13 cellular contexts compared by ENCODE assay signal in genomic region chr19:16779539-16780163, GRCh38. TPM values are rescaled to one million over a fixed set of nuclear protein-coding genes. Genes with fewer than 3 reads are reported as not detected.
A peak's percentile ranks its signal among the peaks of the same experiment; 100 is the strongest.
DNase-seq lines count a peak whose midpoint lies in the region; ATAC-seq, FAIRE-seq and TF ChIP-seq lines count a peak whose summit lies in the region.
"Had no signal": no experiment of that assay in that cellular context is flagged by ENCODE, and none has a peak within 500 bp of the region (broad histone marks: within the 10 kb centered on the region; RNA-seq: fewer than 3 reads in every experiment).

No MANE protein-coding gene starts in this region.

- H3K4me3 ChIP-seq in HepG2 (replicated peaks in 1 of 3; ENCODE audit: insufficient read depth in 1 of 3, low read depth in 2 of 3, low read length in 3 of 3): no peak overlapping the region
- no peak overlapping the region for H3K4me3 ChIP-seq in right lobe of liver
- no peak overlapping the region for H3K4me3 ChIP-seq in cardiac fibroblast (replicated peaks in 1 of 2; ENCODE audit: low read depth in 2 of 2, low read length in 2 of 2)

- in situ Hi-C loops in HepG2 (cut with HindIII; ENCODE audit: extremely low pct_ligation_motif_present, low pct_unique_long_range_greater_than_20kb): loop anchor here (10.0 kb wide), 2 partner anchors 125 to 275 kb away; no protein-coding TSS in a partner anchor

- DNase-seq in HepG2 (ENCODE audit: low spot score) (no peak), right lobe of liver (no peak), cardiac fibroblast (ENCODE audit: low read depth in 2 of 2) (peak; percentile 27 to 46), glomerular visceral epithelial cell (ENCODE audit: extremely low spot score) (peak; percentile 10), epidermal melanocyte (ENCODE audit: insufficient read length, low spot score) (no peak), medulla oblongata (ENCODE audit: extremely low spot score) (no peak)
- DNase-seq: NCI-H187, NCI-H526 treated with DMSO at 0.1 percent for 48 hours had no signal

- H3K9me3 ChIP-seq in HepG2 (ENCODE audit: low read length) (no peaks in the 10 kb centered on the region), right lobe of liver (no peaks in the 10 kb centered on the region)

- TF ChIP-seq RAD21 in HepG2 (CRISPR knock-in tag; IDR thresholded peaks at IDR 0.05): no peak

- no peak overlapping the region for H3K27ac ChIP-seq in HepG2 (ENCODE audit: extremely low read length, insufficient read depth, low read length)
- H3K27ac ChIP-seq in right lobe of liver: no peak overlapping the region
- H3K27ac ChIP-seq: 22Rv1, HL-60 had no signal

- H3K36me3 ChIP-seq in HepG2 (replicated peaks in 1 of 2; ENCODE audit: control insufficient read depth in 1 of 2, insufficient read depth in 2 of 2, low read length in 2 of 2): no peaks in the 10 kb centered on the region
- H3K36me3 ChIP-seq in right lobe of liver: no peaks in the 10 kb centered on the region

- WGBS in HepG2 (ENCODE audit: low lambda C conversion rate): 0% methylated on average over 3 of the region's 3 CpGs
- 19% methylated on average over 2 of the region's 3 CpGs for WGBS in right lobe of liver (ENCODE audit: insufficient coverage, low coverage, low lambda C conversion rate, missing lambda C conversion rate)

- POLR2A ChIA-PET in HepG2 (lab: Yijun Ruan, JAX): interaction anchor here (0.6 kb wide), 1 partner anchor 53 kb away, joined by 3 read pairs; no protein-coding TSS in a partner anchor

- TF ChIP-seq EP300 in HepG2 (IDR thresholded peaks at IDR 0.05; ENCODE audit: low read depth in 2 of 2, low read length in 2 of 2) (no peak), HepG2 (CRISPR knock-in tag; IDR thresholded peaks at IDR 0.05; ENCODE audit: borderline replicate concordance) (no peak)

- no peak overlapping the region for H3K9ac ChIP-seq in HepG2 (ENCODE audit: insufficient read depth, low read depth, low read length)

- H3K4me2 ChIP-seq in HepG2 (ENCODE audit: low read depth, low read length): no peak overlapping the region

- no peaks in the 10 kb centered on the region for H3K79me2 ChIP-seq in HepG2 (ENCODE audit: insufficient read depth, low read length)

- no peaks in the 10 kb centered on the region for H4K20me1 ChIP-seq in HepG2 (ENCODE audit: insufficient read depth, low read length)

- intact Hi-C loops in HepG2 (cut with micrococcal nuclease; ENCODE audit: unreplicated experiment) (loop anchor here (2.0 kb wide), 1 partner anchor 119 kb away; no protein-coding TSS in a partner anchor), right lobe of liver (cut with DNase I) (loop anchor here (5.0 to 10.0 kb wide), 2 partner anchors 273 to 275 kb away; no protein-coding TSS in a partner anchor)

- no peak overlapping the region for H2AFZ ChIP-seq in HepG2 (ENCODE audit: low read length)

- TF ChIP-seq CTCF in HepG2 (CRISPR knock-in tag; IDR thresholded peaks at IDR 0.05) (no peak), right lobe of liver (IDR thresholded peaks at IDR 0.05) (no peak), cardiac fibroblast (IDR thresholded peaks at IDR 0.05; ENCODE audit: low read depth, low read length) (no peak)

- TF ChIP-seq POLR2A in HepG2 (IDR thresholded peaks at IDR 0.05; ENCODE audit: insufficient read depth in 1 of 2, low read depth in 2 of 2, low read length in 2 of 2) (no peak), right lobe of liver (IDR thresholded peaks at IDR 0.05) (no peak)

- H3K4me1 ChIP-seq in HepG2 (ENCODE audit: insufficient read depth, low read length): no peaks in the 10 kb centered on the region
- no peaks in the 10 kb centered on the region for H3K4me1 ChIP-seq in right lobe of liver

- no peak for FAIRE-seq in HepG2 (lab: Jason Lieb, UNC)
- FAIRE-seq: G401.6 had no signal

- ATAC-seq in HepG2 (no peak), right lobe of liver (no peak), GM21381 (IDR thresholded peaks at IDR 0.05; ENCODE audit: unreplicated experiment) (no peak), HG02870 (IDR thresholded peaks at IDR 0.05; ENCODE audit: unreplicated experiment) (no peak)

- no TSS peak for BruUV-seq in HepG2 (replicated peaks; lab: Mats Ljungman, UMichigan)

- H3K27me3 ChIP-seq in HepG2 (ENCODE audit: control insufficient read depth in 1 of 2, insufficient read depth in 2 of 2, low read length in 2 of 2) (no peaks in the 10 kb centered on the region; a peak in 1 of 5 replicates), right lobe of liver (no peaks in the 10 kb centered on the region)

- CTCF ChIA-PET in HepG2 (lab: Yijun Ruan, JAX; ENCODE audit: low intra/inter-chr PET ratio, low total read pairs): interaction anchor here (1.1 to 1.8 kb wide), 2 partner anchors 120 to 272 kb away, joined by 3 to 8 read pairs; no protein-coding TSS in a partner anchor

TF ChIP-seq in HepG2, 621 proteins besides CTCF, POLR2A, EP300 and RAD21:
- TF ChIP-seq ZNF766 (CRISPR knock-in tag; IDR thresholded peaks at IDR 0.05; ENCODE audit: borderline replicate concordance) (no peak), SRSF4 (IDR thresholded peaks at IDR 0.05; ENCODE audit: low read depth, low read length, poor library complexity, severe bottlenecking) (no peak), ZNF121 (CRISPR knock-in tag; IDR thresholded peaks at IDR 0.05) (peak; percentile 46)

RNA-seq across cellular contexts. Expression of gene SIN3B, which starts 49.5 kb away (rescaled TPM):
- total RNA-seq in HepG2 (2016; rRNA removed; fragmentation: Illumina TruSeq; extraction: Trizol) (7.9 and 12.9 TPM in 2 replicates), right lobe of liver (10 to 100 TPM; 10.6 to 20.9 (median 13.6) TPM)
- 7.1 and 7.5 TPM in 2 replicates for total RNA-seq in HepG2 (2016; cell fraction: cytosol; rRNA removed; fragmentation: Illumina TruSeq; extraction: Trizol; ENCODE audit: low read depth)
- total RNA-seq in HepG2 (2016; cell fraction: insoluble cytoplasmic fraction; rRNA removed; fragmentation: Illumina TruSeq; extraction: Trizol): 6.8 and 11.8 TPM in 2 replicates
- total RNA-seq in HepG2 (2016; cell fraction: membrane; rRNA removed; fragmentation: Illumina TruSeq; extraction: Trizol): 4.9 and 5.8 TPM in 2 replicates
- 19.4 and 21.7 TPM in 2 replicates for total RNA-seq in HepG2 (2016; cell fraction: nucleus; rRNA removed; fragmentation: Illumina TruSeq; extraction: Trizol)
- polyA plus RNA-seq in HepG2 (2011; rRNA removed): 25.7 and 35.8 TPM in 2 replicates
- 6.9 and 8.5 TPM in 2 replicates for polyA plus RNA-seq in HepG2 (2011; cell fraction: cytosol; rRNA removed)
- polyA plus RNA-seq in HepG2 (2011; cell fraction: nucleus; rRNA removed): 269 and 298 TPM in 2 replicates
- polyA plus RNA-seq in HepG2 (2012): 26.2 and 29.5 TPM in 2 replicates
- polyA plus RNA-seq in HepG2 (2016; cell fraction: cytosol; fragmentation: Illumina TruSeq; extraction: Trizol; ENCODE audit: low read depth): 1.0 and 1.1 TPM in 2 replicates
- 9.3 and 9.9 TPM in 2 replicates for polyA plus RNA-seq in HepG2 (2016; cell fraction: insoluble cytoplasmic fraction; fragmentation: Illumina TruSeq; extraction: Trizol; ENCODE audit: low read depth)
- 2.2 and 2.3 TPM in 2 replicates for polyA plus RNA-seq in HepG2 (2016; cell fraction: membrane; fragmentation: Illumina TruSeq; extraction: Trizol; ENCODE audit: low read depth)
- polyA plus RNA-seq in HepG2 (2016; cell fraction: nucleus; fragmentation: Illumina TruSeq; extraction: Trizol; ENCODE audit: insufficient read depth, low read depth): 71.8 and 84.2 TPM in 2 replicates
- 17.6 and 36.5 TPM in 2 replicates for polyA minus RNA-seq in HepG2 (2011; rRNA and poly(A)+ RNA removed; ENCODE audit: low replicate concordance)
- 7.9 and 9.8 TPM in 2 replicates for polyA minus RNA-seq in HepG2 (2011; cell fraction: cytosol; rRNA and poly(A)+ RNA removed)
- polyA minus RNA-seq in HepG2 (2011; cell fraction: nucleus; rRNA and poly(A)+ RNA removed): 62.6 and 67.4 TPM in 2 replicates

Comparison
In these comparisons a context has a peak if more than half of its experiments do, and no peak if none do; other contexts are left out.
1. DNase-seq: peak in cardiac fibroblast (2 of 2) and glomerular visceral epithelial cell (single experiment); none in HepG2 (single experiment), right lobe of liver (0 of 3), epidermal melanocyte (single experiment) and medulla oblongata (single experiment).